ENCODE assay signal across 8 cellular contexts in the genomic region with DNA sequence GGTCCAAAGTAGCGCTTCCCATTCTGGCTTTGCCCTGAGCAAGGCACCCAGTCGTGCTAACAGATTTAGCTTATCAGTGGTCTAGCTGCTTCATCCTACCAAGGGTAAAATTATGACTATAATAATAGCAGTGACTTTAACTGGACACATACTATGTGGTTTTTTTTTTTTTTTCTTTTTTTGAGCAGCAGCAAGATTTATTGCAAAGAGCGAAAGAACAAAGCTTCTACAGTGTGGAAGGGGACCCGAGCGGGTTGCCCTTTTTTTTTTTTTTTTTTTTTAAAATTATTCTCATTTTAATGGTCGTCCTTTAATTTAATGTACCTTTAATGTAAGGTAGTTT. TPM values are rescaled to one million over a fixed set of nuclear protein-coding genes. Genes with fewer than 3 reads are reported as not detected.
DNase-seq lines count a peak whose midpoint lies in the region; ATAC-seq and TF ChIP-seq lines count a peak whose summit lies in the region.

No MANE protein-coding gene starts in this region.

- peak overlapping the region; percentile 70 for H3K4me2 ChIP-seq in OCI-LY1 (ENCODE audit: low read length)

- peak overlapping the region; percentile 61 for H3K9ac ChIP-seq in OCI-LY1 (ENCODE audit: low read length)

- H3K79me2 ChIP-seq in OCI-LY1 (ENCODE audit: insufficient read depth, low read length) = no peaks in the 10 kb centered on the region

- no peaks in the 10 kb centered on the region for H4K20me1 ChIP-seq in OCI-LY1 (ENCODE audit: insufficient read depth, low read length)

- H3K4me3 ChIP-seq in OCI-LY1 (ENCODE audit: low read depth, low read length, poor library complexity, severe bottlenecking) = peak overlapping the region; percentile 72
- peak overlapping the region; percentile 86 to 97 for H3K4me3 ChIP-seq in neutrophil (ENCODE audit: low read depth in 1 of 2, low read length in 1 of 2)

- peak overlapping the region; percentile 87 for H3K27ac Mint-ChIP-seq in CD4-positive, alpha-beta T cell
- peak overlapping the region; percentile 10 for H3K27ac Mint-ChIP-seq in endothelial cell (ENCODE audit: unreplicated experiment)

- H3K4me3 Mint-ChIP-seq in CD4-positive, alpha-beta T cell = peak overlapping the region; percentile 97
- H3K4me3 Mint-ChIP-seq in endothelial cell (ENCODE audit: unreplicated experiment) = peak overlapping the region; percentile 95

- H3K27me3 ChIP-seq in CD4-positive, alpha-beta T cell (ENCODE audit: control insufficient read depth, insufficient read depth, low read length) = no peaks in the 10 kb centered on the region
- H3K27me3 ChIP-seq in OCI-LY1 (ENCODE audit: insufficient read depth, low read length) (no peaks in the 10 kb centered on the region), neutrophil (no peaks in the 10 kb centered on the region)

- H3K9me2 ChIP-seq in OCI-LY1 (ENCODE audit: low read depth, low read length) = no peaks in the 10 kb centered on the region

- H3K27me3 Mint-ChIP-seq in CD4-positive, alpha-beta T cell = no peaks in the 10 kb centered on the region
- H3K27me3 Mint-ChIP-seq in endothelial cell (ENCODE audit: unreplicated experiment) = no peaks in the 10 kb centered on the region

- CTCF ChIA-PET in CD4-positive, alpha-beta T cell (lab: Charles Lee) = interaction anchor here (0.6 to 3.5 kb wide), 7 partner anchors 10 to 33 kb away, joined by 3 to 22 read pairs (median 3); no protein-coding TSS in a partner anchor

- no peaks in the 10 kb centered on the region for H3K9me3 ChIP-seq in CD4-positive, alpha-beta T cell (ENCODE audit: control insufficient read depth, low read length)
- H3K9me3 ChIP-seq in OCI-LY1 (ENCODE audit: low read length) = no peaks in the 10 kb centered on the region
- no peaks in the 10 kb centered on the region for H3K9me3 ChIP-seq in neutrophil

- peaks cover 9% of the 10 kb centered on the region; the same call in 1 of the 2 replicates for H3K36me3 ChIP-seq in OCI-LY1 (ENCODE audit: insufficient read depth, low read length)
- no peaks in the 10 kb centered on the region for H3K36me3 ChIP-seq in neutrophil

- no peak for DNase-seq in CD4-positive, alpha-beta T cell
- DNase-seq in endothelial cell (ENCODE audit: low spot score) (no peak), NOMO-1 treated with dmso at 0.1 percent for 144 hours (lab: John Stamatoyannopoulos, UW; ENCODE audit: unreplicated experiment) (no peak), 8988T (no peak), NCI-H446 (lab: John Stamatoyannopoulos, UW) (no peak)

- H3K9me3 Mint-ChIP-seq in CD4-positive, alpha-beta T cell = no peaks in the 10 kb centered on the region
- H3K9me3 Mint-ChIP-seq in endothelial cell (ENCODE audit: unreplicated experiment) = no peaks in the 10 kb centered on the region

- TF ChIP-seq CTCF in CD4-positive, alpha-beta T cell (IDR thresholded peaks at IDR 0.05) = no peak
- TF ChIP-seq CTCF in OCI-LY1 (IDR thresholded peaks at IDR 0.05; ENCODE audit: low read length) (no peak), endothelial cell (IDR thresholded peaks at IDR 0.05; ENCODE audit: unreplicated experiment) (no peak), neutrophil (IDR thresholded peaks at IDR 0.05) (no peak)

- H3K27ac ChIP-seq in CD4-positive, alpha-beta T cell (ENCODE audit: low read depth, low read length) = peak overlapping the region; percentile 86
- H3K27ac ChIP-seq in OCI-LY1 (ENCODE audit: low read depth, low read length, poor library complexity, severe bottlenecking) (no peak overlapping the region), neutrophil (peak overlapping the region; percentile 85)

- peaks cover 60% of the 10 kb centered on the region for H3K4me1 Mint-ChIP-seq in CD4-positive, alpha-beta T cell (ENCODE audit: low read depth)
- H3K4me1 Mint-ChIP-seq in endothelial cell (ENCODE audit: unreplicated experiment) = peaks cover 28% of the 10 kb centered on the region

- intact Hi-C loops in CD4-positive, alpha-beta T cell (cut with DNase I, micrococcal nuclease) = loop anchor here (1.0 to 10.0 kb wide), 7 partner anchors 11 to 1128 kb away; a partner anchor contains a TSS

- H2AFZ ChIP-seq in OCI-LY1 (ENCODE audit: low read length) = peak overlapping the region; percentile 6; the same call in 1 of the 2 replicates

- POLR2A ChIA-PET in CD4-positive, alpha-beta T cell (lab: Charles Lee) = interaction anchor here (0.8 to 6.5 kb wide), 21 partner anchors 9 to 966 kb away, joined by 3 to 97 read pairs (median 6); a partner anchor contains a TSS

- H3F3A ChIP-seq in OCI-LY1 (ENCODE audit: insufficient read depth, low read length) = no peaks in the 10 kb centered on the region; the same call in 1 of the 2 replicates

- peaks cover 53% of the 10 kb centered on the region for H3K36me3 Mint-ChIP-seq in CD4-positive, alpha-beta T cell (ENCODE audit: low read depth)
- no peaks in the 10 kb centered on the region for H3K36me3 Mint-ChIP-seq in endothelial cell (ENCODE audit: low read depth, unreplicated experiment)

- peaks cover 32% of the 10 kb centered on the region for H3K4me1 ChIP-seq in OCI-LY1 (ENCODE audit: insufficient read depth, low read length, severe bottlenecking)
- peaks cover 21 to 27% of the 10 kb centered on the region in 2 experiments for H3K4me1 ChIP-seq in neutrophil (ENCODE audit: control insufficient read depth in 1 of 2, insufficient read depth in 1 of 2, low read depth in 1 of 2, low read length in 1 of 2)

- no peak for ATAC-seq in CD4-positive, alpha-beta T cell (ENCODE audit: poor library complexity)
- ATAC-seq in HG03175 (IDR thresholded peaks at IDR 0.05; ENCODE audit: unreplicated experiment) = no peak

RNA-seq across cellular contexts. Expression of a gene that starts 0.5 kb away (rescaled TPM):
- total RNA-seq in CD4-positive, alpha-beta T cell = 10 to 100 TPM; 33.8 to 35.8 TPM
- total RNA-seq in endothelial cell (ENCODE audit: unreplicated experiment) = 3.7 TPM
